ENCODE assay signal across 7 cellular contexts in the genomic region with DNA sequence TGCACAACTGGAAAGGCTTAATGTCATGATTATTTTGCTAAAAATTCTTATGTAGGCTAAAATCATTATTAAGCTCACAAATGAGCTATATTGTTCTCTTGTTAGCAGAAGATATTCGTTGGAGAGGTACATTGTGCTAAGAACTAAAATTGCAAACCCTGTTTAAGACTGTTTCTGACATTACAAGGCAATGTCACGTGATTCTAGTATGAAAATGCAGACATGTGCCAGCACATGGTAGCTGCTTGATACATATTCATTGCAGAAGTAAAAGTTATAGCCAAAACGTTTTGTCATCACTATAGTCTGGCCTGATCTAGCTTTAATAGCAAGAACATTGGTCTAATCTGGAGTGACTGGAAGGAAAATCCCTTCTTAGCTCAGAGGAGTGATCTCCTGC.
"Had no signal": no experiment of that assay in that cellular context is flagged by ENCODE, and none has a peak within 500 bp of the region (broad histone marks: within the 10 kb centered on the region; RNA-seq: fewer than 3 reads in every experiment).

No MANE protein-coding gene starts in this region.

- DNase-seq: H9, HCEC 1CT, KG1 had no signal

- H3K4me2 ChIP-seq: GM23338 had no signal

- H2AFZ ChIP-seq: GM23338 had no signal

- FAIRE-seq: H1, H54, HTR-8/SVneo had no signal

- H3K4me3 ChIP-seq: GM23338 had no signal
